ENCODE assay signal across 1 cellular context in genomic region chr4:38664704-38665401, GRCh38.
TF ChIP-seq lines count a peak whose summit lies in the region.

No MANE protein-coding gene starts in this region.

TF ChIP-seq in HepG2, 621 proteins besides CTCF, POLR2A, EP300 and RAD21 (continued from another document):
- no peak for TF ChIP-seq REST (IDR thresholded peaks at IDR 0.05; ENCODE audit: borderline replicate concordance in 1 of 2, low read depth in 1 of 2, low read length in 2 of 2)
- TF ChIP-seq BORCS8-MEF2B (CRISPR knock-in tag; IDR thresholded peaks at IDR 0.05) = 0 out of 2 replicates have a peak, but pooled peaks have one; percentile 50
- TF ChIP-seq ZNF317 (CRISPR knock-in tag; IDR thresholded peaks at IDR 0.05) = no peak
- peak; percentile 14; the same call in 1 of the 2 replicates for TF ChIP-seq ARID5B (CRISPR knock-in tag; IDR thresholded peaks at IDR 0.05)
- no peak for TF ChIP-seq FOXA3 (CRISPR knock-in tag; IDR thresholded peaks at IDR 0.05)
- 0 out of 2 replicates have a peak, but pooled peaks have one; percentile 56 for TF ChIP-seq UBTF (CRISPR knock-in tag; IDR thresholded peaks at IDR 0.05)
- TF ChIP-seq ZNF740 (CRISPR knock-in tag; IDR thresholded peaks at IDR 0.05) = peak; percentile 93
- TF ChIP-seq PRDM10 (CRISPR knock-in tag; IDR thresholded peaks at IDR 0.05; ENCODE audit: low read depth) = no peak
- TF ChIP-seq PCBP1 (IDR thresholded peaks at IDR 0.05; ENCODE audit: borderline replicate concordance, low read depth, low read length) = 0 out of 2 replicates have a peak, but pooled peaks have one; percentile 10
- TF ChIP-seq ZNF891 (CRISPR knock-in tag; IDR thresholded peaks at IDR 0.05) = peak; percentile 20; the same call in 1 of the 2 replicates
- 0 out of 2 replicates have a peak, but pooled peaks have one; percentile 12 for TF ChIP-seq RXRA (CRISPR knock-in tag; IDR thresholded peaks at IDR 0.05)
- TF ChIP-seq ZNF558 (CRISPR knock-in tag; IDR thresholded peaks at IDR 0.05; ENCODE audit: borderline replicate concordance) = peak; percentile 25; the same call in 1 of the 2 replicates
- TF ChIP-seq ZBTB42 (CRISPR knock-in tag; IDR thresholded peaks at IDR 0.05) = 0 out of 2 replicates have a peak, but pooled peaks have one; percentile 30
- no peak for TF ChIP-seq KLF12 (CRISPR knock-in tag; IDR thresholded peaks at IDR 0.05; ENCODE audit: borderline replicate concordance)
- no peak; the same call in 1 of the 2 replicates for TF ChIP-seq STAG1 (CRISPR knock-in tag; IDR thresholded peaks at IDR 0.05)
- TF ChIP-seq RBFOX2 (IDR thresholded peaks at IDR 0.05; ENCODE audit: low read depth, low read length) = peak; percentile 88
- TF ChIP-seq ZXDC (CRISPR knock-in tag; IDR thresholded peaks at IDR 0.05) = peak; percentile 59; the same call in 1 of the 2 replicates
- no peak for TF ChIP-seq GABPA (IDR thresholded peaks at IDR 0.05; ENCODE audit: low read depth, low read length)
- no peak for TF ChIP-seq GABPA (CRISPR knock-in tag; IDR thresholded peaks at IDR 0.05; ENCODE audit: low read depth)
- no peak for TF ChIP-seq PLRG1 (conservative IDR thresholded peaks at IDR 0.05)
- no peak for TF ChIP-seq ZNF724P (CRISPR knock-in tag; IDR thresholded peaks at IDR 0.05; ENCODE audit: borderline replicate concordance)
- 0 out of 2 replicates have a peak, but pooled peaks have one; percentile 42 for TF ChIP-seq ZNF605 (CRISPR knock-in tag; IDR thresholded peaks at IDR 0.05)
- no peak for TF ChIP-seq CC2D1A (CRISPR knock-in tag; IDR thresholded peaks at IDR 0.05)
- no peak for TF ChIP-seq ATM (IDR thresholded peaks at IDR 0.05; ENCODE audit: borderline replicate concordance)
- TF ChIP-seq DBP (CRISPR knock-in tag; IDR thresholded peaks at IDR 0.05; ENCODE audit: not compliant biosample characterization) = no peak
- TF ChIP-seq ZNF563 (CRISPR knock-in tag; IDR thresholded peaks at IDR 0.05) = peak; percentile 27; the same call in 1 of the 2 replicates
- no peak for TF ChIP-seq MZF1 (CRISPR knock-in tag; IDR thresholded peaks at IDR 0.05; ENCODE audit: borderline replicate concordance)
- no peak for TF ChIP-seq IRF1 (CRISPR knock-in tag; IDR thresholded peaks at IDR 0.05; ENCODE audit: low read depth)
- no peak for TF ChIP-seq IKZF1 (IDR thresholded peaks at IDR 0.05)
- TF ChIP-seq ZSCAN25 (CRISPR knock-in tag; IDR thresholded peaks at IDR 0.05) = peak; percentile 9; the same call in 1 of the 2 replicates
- peak; percentile 61; the same call in 1 of the 2 replicates for TF ChIP-seq DMAP1 (CRISPR knock-in tag; IDR thresholded peaks at IDR 0.05)
- TF ChIP-seq NFRKB (IDR thresholded peaks at IDR 0.05) = no peak
- no peak for TF ChIP-seq ZNF335 (CRISPR knock-in tag; IDR thresholded peaks at IDR 0.05)
